ENCODE assay signal across 18 cellular contexts in the genomic region with DNA sequence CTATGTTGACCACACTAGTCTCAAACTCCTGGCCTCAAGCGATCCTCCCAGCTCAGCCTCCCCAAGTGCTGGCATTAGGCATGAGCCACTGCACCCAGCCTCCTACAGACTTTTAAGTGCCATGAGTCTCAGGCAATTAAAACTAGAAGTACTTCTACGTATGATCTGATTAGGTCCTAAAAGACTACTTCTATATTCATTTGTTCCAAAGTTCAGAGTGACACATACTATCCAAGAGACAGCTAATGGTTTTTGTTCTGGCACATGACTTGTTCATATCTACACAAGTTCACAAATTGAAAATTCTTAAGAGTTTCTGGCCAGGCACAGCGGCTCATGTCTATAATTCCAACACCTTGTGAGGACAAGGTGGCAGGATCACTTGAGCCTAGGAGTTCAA. TPM values are rescaled to one million over a fixed set of nuclear protein-coding genes. Genes with fewer than 3 reads are reported as not detected.
DNase-seq lines count a peak whose midpoint lies in the region; ATAC-seq and TF ChIP-seq lines count a peak whose summit lies in the region.
"Had no signal": no experiment of that assay in that cellular context is flagged by ENCODE, and none has a peak within 500 bp of the region (broad histone marks: within the 10 kb centered on the region; RNA-seq: fewer than 3 reads in every experiment).

No MANE protein-coding gene starts in this region.

- dilution Hi-C loops in mammary epithelial cell (cut with HindIII; ENCODE audit: low sequenced_read_pairs) = no loop called here

- TF ChIP-seq CTCF in MCF 10A (IDR thresholded peaks at IDR 0.05; ENCODE audit: unreplicated experiment) (no peak), mammary epithelial cell (conservative IDR thresholded peaks at IDR 0.05 in 1 of 2, IDR thresholded peaks at IDR 0.05 in 1 of 2; ENCODE audit: extremely low read depth in 1 of 2, insufficient read depth in 1 of 2, low read depth in 1 of 2, low read length in 2 of 2) (no peak), Panc1 (IDR thresholded peaks at IDR 0.05) (no peak)

- H3K79me2 ChIP-seq in mammary epithelial cell (ENCODE audit: insufficient read depth, low read length) (peaks cover 20% of the 10 kb centered on the region), trophoblast cell (ENCODE audit: control insufficient read depth, insufficient read depth, low read length, poor library complexity) (no peaks in the 10 kb centered on the region)

- H3K4me1 ChIP-seq in mammary epithelial cell (ENCODE audit: insufficient read depth, low read length) (no peaks in the 10 kb centered on the region), Panc1 (ENCODE audit: control insufficient read depth, insufficient read depth, low read length) (peaks cover 49% of the 10 kb centered on the region), trophoblast cell (ENCODE audit: control insufficient read depth in 1 of 2, insufficient read depth in 2 of 2, low read length in 2 of 2) (peaks cover 3 to 4% of the 10 kb centered on the region in 2 experiments)

- no peak overlapping the region for H2BK120ac ChIP-seq in trophoblast cell (ENCODE audit: insufficient read depth, low read length, poor library complexity)

- H3K4me1 Mint-ChIP-seq in MCF 10A (ENCODE audit: insufficient read depth, unreplicated experiment) = peaks cover 17% of the 10 kb centered on the region

- no peak overlapping the region for H3K4ac ChIP-seq in trophoblast cell (ENCODE audit: low read depth, low read length)

- intact Hi-C loops in MCF 10A (cut with micrococcal nuclease) (no loop called here), mammary epithelial cell (cut with micrococcal nuclease) (no loop called here), Panc1 (cut with micrococcal nuclease; ENCODE audit: unreplicated experiment) (no loop called here), cardiac septum (cut with DNase I) (no loop called here)

- H3K79me1 ChIP-seq in trophoblast cell (ENCODE audit: low read length) = no peaks in the 10 kb centered on the region

- H3K27me3 Mint-ChIP-seq in MCF 10A (ENCODE audit: insufficient read depth, unreplicated experiment) = no peaks in the 10 kb centered on the region
- H3K27me3 Mint-ChIP-seq: CD4-positive, alpha-beta memory T cell had no signal

- H4K20me1 ChIP-seq in mammary epithelial cell (ENCODE audit: insufficient read depth, low read length) = no peaks in the 10 kb centered on the region

- ATAC-seq in Panc1 = no peak
- ATAC-seq: HCT116 had no signal

- no peaks in the 10 kb centered on the region for H3K9me3 Mint-ChIP-seq in MCF 10A (ENCODE audit: unreplicated experiment)
- H3K9me3 Mint-ChIP-seq: CD4-positive, alpha-beta memory T cell had no signal

- POLR2A ChIA-PET in MCF 10A (lab: Yijun Ruan, JAX) = interaction anchor here (0.7 to 4.0 kb wide), 3 partner anchors 11 to 59 kb away, joined by 3 to 87 read pairs (median 5); a partner anchor contains a TSS
- POLR2A ChIA-PET in Panc1 (lab: Charles Lee) = no interaction called here

- DNase-seq in activated CD4-positive, alpha-beta T cell treated with anti-CD3 and anti-CD28 coated beads for 48 hours = peak; percentile 30
- no peak for DNase-seq in activated CD4-positive, alpha-beta T cell treated with anti-CD3 and anti-CD28 coated beads, Interleukin-2, amount 50 U/mL, for 4 hours
- DNase-seq in MCF 10A (ENCODE audit: unreplicated experiment) (no peak), mammary epithelial cell (no peak), Panc1 (ENCODE audit: low read depth, low spot score) (no peak), trophoblast cell (no peak), DMS 273 (lab: John Stamatoyannopoulos, UW; ENCODE audit: unreplicated experiment) (no peak), cardiac septum (ENCODE audit: low spot score) (no peak)
- DNase-seq: CD4-positive, alpha-beta memory T cell; GM23248; IMR-90; Kasumi-1; NCI-H1417 treated with DMSO at 0.1 percent for 48 hours; NCI-H2029; NCI-H2171 treated with DMSO at 0.1 percent for 48 hours; NCI-H774; PC-9 had no signal

- in situ Hi-C loops in mammary epithelial cell (cut with MboI; ENCODE audit: low sequenced_read_pairs in 2 of 2) = no loop called here
- in situ Hi-C loops in Panc1 (cut with HindIII; ENCODE audit: low pct_unique_long_range_greater_than_20kb, low sequenced_read_pairs) = no loop called here

- no peak overlapping the region for H3K14ac ChIP-seq in trophoblast cell (ENCODE audit: low read length)

- H2AK5ac ChIP-seq in trophoblast cell (ENCODE audit: low read length) = no peak overlapping the region

- no peak overlapping the region for H2AFZ ChIP-seq in mammary epithelial cell (ENCODE audit: low read depth, low read length)
- H2AFZ ChIP-seq in trophoblast cell (ENCODE audit: insufficient read depth, low read length, poor library complexity) = no peak overlapping the region
- H2AFZ ChIP-seq: GM23248, PC-9 had no signal

- no peak overlapping the region for H3K4me3 Mint-ChIP-seq in MCF 10A (ENCODE audit: unreplicated experiment)
- H3K4me3 Mint-ChIP-seq: CD4-positive, alpha-beta memory T cell had no signal

- H3K18ac ChIP-seq in trophoblast cell (ENCODE audit: low read length) = peak overlapping the region; percentile 59

- H3K27me3 ChIP-seq in mammary epithelial cell (ENCODE audit: insufficient read depth, low read length) (no peaks in the 10 kb centered on the region), Panc1 (ENCODE audit: control insufficient read depth, insufficient read depth, low read length) (no peaks in the 10 kb centered on the region), trophoblast cell (ENCODE audit: insufficient read depth, low read length) (no peaks in the 10 kb centered on the region)

- CTCF ChIA-PET in MCF 10A (lab: Yijun Ruan, JAX) = interaction anchor here (0.6 to 3.1 kb wide), 2 partner anchors 18 to 51 kb away, joined by 4 to 55 read pairs; a partner anchor contains a TSS
- CTCF ChIA-PET in mammary epithelial cell (lab: Charles Lee; ENCODE audit: low non-redundant PET) = no interaction called here
- CTCF ChIA-PET in Panc1 (lab: Charles Lee) = interaction anchor here (0.7 kb wide), 1 partner anchor 12 kb away, joined by 4 read pairs; no protein-coding TSS in a partner anchor

- no peak overlapping the region for H2BK12ac ChIP-seq in trophoblast cell (ENCODE audit: low read length)

- no peak overlapping the region for H3K9ac ChIP-seq in mammary epithelial cell (ENCODE audit: insufficient read depth, low read length)
- H3K9ac ChIP-seq in trophoblast cell (ENCODE audit: low read length) = no peak overlapping the region
- H3K9ac ChIP-seq: GM23248 had no signal

- H4K12ac ChIP-seq in trophoblast cell (ENCODE audit: low read depth, low read length) = peak overlapping the region; percentile 43

- H3K36me3 Mint-ChIP-seq in MCF 10A (ENCODE audit: insufficient read depth, unreplicated experiment) = peaks cover 7% of the 10 kb centered on the region
- H3K36me3 Mint-ChIP-seq: CD4-positive, alpha-beta memory T cell had no signal

- no peak overlapping the region for H4K8ac ChIP-seq in trophoblast cell (ENCODE audit: low read depth, low read length)

- no peak overlapping the region for H3K27ac ChIP-seq in mammary epithelial cell (ENCODE audit: insufficient read depth, low read depth, low read length)
- peak overlapping the region; percentile 80 for H3K27ac ChIP-seq in Panc1 (ENCODE audit: low read length)
- H3K27ac ChIP-seq in trophoblast cell (ENCODE audit: low read depth, low read length) = no peak overlapping the region
- H3K27ac ChIP-seq: GM23248, PC-9 had no signal

- no peak overlapping the region for H3K23ac ChIP-seq in trophoblast cell (ENCODE audit: low read length)

- H3K4me2 ChIP-seq in mammary epithelial cell (ENCODE audit: insufficient read depth, low read depth, low read length) (no peak overlapping the region), trophoblast cell (ENCODE audit: low read length) (no peak overlapping the region)
- H3K4me2 ChIP-seq: PC-9 had no signal

- BruUV-seq in MCF 10A (replicated peaks; lab: Mats Ljungman, UMichigan) (no TSS peak), mammary epithelial cell (replicated peaks; lab: Mats Ljungman, UMichigan) (no TSS peak), Panc1 (replicated peaks; lab: Mats Ljungman, UMichigan) (no TSS peak)

- H3K4me3 ChIP-seq in mammary epithelial cell (replicated peaks in 1 of 3; ENCODE audit: insufficient read depth in 1 of 3, low read depth in 2 of 3, low read length in 3 of 3) (no peak overlapping the region), Panc1 (ENCODE audit: low read depth in 2 of 2, low read length in 2 of 2) (no peak overlapping the region), trophoblast cell (ENCODE audit: low read depth, low read length) (no peak overlapping the region)
- H3K4me3 ChIP-seq: GM23248, PC-9 had no signal

- H2BK5ac ChIP-seq in trophoblast cell (ENCODE audit: low read depth, low read length, poor library complexity) = no peak overlapping the region

- H4K91ac ChIP-seq in trophoblast cell (ENCODE audit: low read depth, low read length) = no peak overlapping the region

- H3K36me3 ChIP-seq in mammary epithelial cell (ENCODE audit: insufficient read depth, low read length) = no peaks in the 10 kb centered on the region
- H3K36me3 ChIP-seq in Panc1 (ENCODE audit: control insufficient read depth, insufficient read depth, low read length) = no peaks in the 10 kb centered on the region
- no peaks in the 10 kb centered on the region for H3K36me3 ChIP-seq in trophoblast cell (ENCODE audit: control insufficient read depth in 1 of 2, insufficient read depth in 2 of 2, low read length in 2 of 2)

- 91% methylated on average over 3 of the region's 3 CpGs for WGBS in mammary epithelial cell (ENCODE audit: low coverage, missing lambda C conversion rate)
- no CpG with 5 or more reads among the region's 3 CpGs for WGBS in trophoblast cell (ENCODE audit: extremely low coverage, insufficient coverage, insufficient read length)

- H3K9me3 ChIP-seq in mammary epithelial cell (replicated peaks; ENCODE audit: insufficient read depth, low read length) (no peaks in the 10 kb centered on the region), Panc1 (ENCODE audit: control insufficient read depth, insufficient read depth, low read depth, low read length) (no peaks in the 10 kb centered on the region), trophoblast cell (ENCODE audit: insufficient read depth, low read depth, low read length) (no peaks in the 10 kb centered on the region)

- peak overlapping the region; percentile 46 for H3K27ac Mint-ChIP-seq in MCF 10A (ENCODE audit: low read depth, unreplicated experiment)

RNA-seq across cellular contexts. Expression of a gene that starts 11.7 kb away (rescaled TPM):
- total RNA-seq in MCF 10A (2022) = 10.6 and 11.7 TPM in 2 replicates
- 10 to 100 TPM; 10.8 to 20.5 TPM for total RNA-seq in mammary epithelial cell
- polyA plus RNA-seq in mammary epithelial cell = 7.4 TPM
- 11.0 TPM for polyA minus RNA-seq in mammary epithelial cell
- total RNA-seq in Panc1 (2021; ENCODE audit: unreplicated experiment) = 28.9 TPM
- 9.9 TPM for polyA plus RNA-seq in Panc1 (2012; ENCODE audit: insufficient read length)
- 12.1 and 12.8 TPM in 2 replicates for polyA plus RNA-seq in trophoblast cell (2013)
- total RNA-seq in cardiac septum = 4.4 TPM

RNA-seq across cellular contexts. Expression of a gene that starts 38.3 kb away (rescaled TPM):
- total RNA-seq in MCF 10A (2022) (1.9 and 2.1 TPM in 2 replicates), mammary epithelial cell (1 to 10 TPM; 1.5 to 2.4 TPM), Panc1 (2021; ENCODE audit: unreplicated experiment) (5.3 TPM), cardiac septum (1.6 TPM)
- 0.58 TPM for polyA plus RNA-seq in mammary epithelial cell
- not detected for polyA minus RNA-seq in mammary epithelial cell
- 7.4 TPM for polyA plus RNA-seq in Panc1 (2012; ENCODE audit: insufficient read length)
- 0.60 and 0.77 TPM in 2 replicates for polyA plus RNA-seq in trophoblast cell (2013)

RNA-seq across cellular contexts. Expression of a gene that starts 53.7 kb away (rescaled TPM):
- total RNA-seq in MCF 10A (2022) (9.0 and 11.4 TPM in 2 replicates), mammary epithelial cell (1 to 10 TPM; 5.0 to 5.3 TPM), Panc1 (2021; ENCODE audit: unreplicated experiment) (16.7 TPM), cardiac septum (4.8 TPM)
- polyA plus RNA-seq in mammary epithelial cell = 4.0 TPM
- polyA minus RNA-seq in mammary epithelial cell = 11.9 TPM
- polyA plus RNA-seq in Panc1 (2012; ENCODE audit: insufficient read length) = 16.9 TPM
- polyA plus RNA-seq in trophoblast cell (2013) = 6.7 and 6.8 TPM in 2 replicates
